Comparison of ENCODE assay signal across 11 cellular contexts in genomic region chr4:664713-665231, GRCh38. TPM values are rescaled to one million over a fixed set of nuclear protein-coding genes. Genes with fewer than 3 reads are reported as not detected.
DNase-seq lines count a peak whose midpoint lies in the region; ATAC-seq, FAIRE-seq and TF ChIP-seq lines count a peak whose summit lies in the region.
"Had no signal": no experiment of that assay in that cellular context is flagged by ENCODE, and none has a peak within 500 bp of the region (broad histone marks: within the 10 kb centered on the region; RNA-seq: fewer than 3 reads in every experiment).

No MANE protein-coding gene starts in this region.

- POLR2A ChIA-PET in GM12878 (lab: Charles Lee): interaction anchor here (1.6 to 1.8 kb wide), 2 partner anchors 8 to 11 kb away, joined by 6 to 9 read pairs; no protein-coding TSS in a partner anchor
- POLR2A ChIA-PET in naive thymus-derived CD8-positive, alpha-beta T cell (lab: Charles Lee): interaction anchor here (0.6 to 3.7 kb wide), 10 partner anchors 9 to 267 kb away, joined by 3 to 58 read pairs (median 3); partner anchors contain the start of genes ATP5ME, GAK, MYL5 and TMEM175

- no TSS peak for BruUV-seq in GM12878 (replicated peaks; lab: Mats Ljungman, UMichigan)

- H3K27ac ChIP-seq in BLaER1 (peak overlapping the region; percentile 96; the same call in 1 of the 2 replicates), GM12878 (ENCODE audit: control insufficient read depth, insufficient read depth) (no peak overlapping the region), esophagus muscularis mucosa (replicated peaks in 1 of 4) (no peak overlapping the region)

- H3K36me3 ChIP-seq in BLaER1 (peaks cover 22% of the 10 kb centered on the region), GM12878 (ENCODE audit: control insufficient read depth in 2 of 2, insufficient read depth in 2 of 2, low read length in 1 of 2) (no peaks in the 10 kb centered on the region), esophagus muscularis mucosa (no peaks in the 10 kb centered on the region)

- H3K27me3 Mint-ChIP-seq in naive thymus-derived CD8-positive, alpha-beta T cell: no peaks in the 10 kb centered on the region

- TF ChIP-seq EP300 in GM12878 (IDR thresholded peaks at IDR 0.05; ENCODE audit: borderline replicate concordance in 1 of 2, control insufficient read depth in 1 of 2, low read depth in 2 of 2, low read length in 2 of 2) (no peak), esophagus muscularis mucosa (IDR thresholded peaks at IDR 0.05) (no peak)

- peaks cover 34% of the 10 kb centered on the region for H3K4me1 ChIP-seq in BLaER1
- no peaks in the 10 kb centered on the region for H3K4me1 ChIP-seq in GM12878 (ENCODE audit: control insufficient read depth, insufficient read depth, low read length)
- H3K4me1 ChIP-seq in esophagus muscularis mucosa: peaks cover 5 to 20% (median 18%) of the 10 kb centered on the region in 4 donors

- ATAC-seq in GM12878: no peak
- no peak for ATAC-seq in naive thymus-derived CD8-positive, alpha-beta T cell
- ATAC-seq in GM18511 (IDR thresholded peaks at IDR 0.05; ENCODE audit: unreplicated experiment): no peak
- ATAC-seq: esophagus mucosa had no signal

- CTCF ChIA-PET in GM12878 (lab: Yijun Ruan, JAX): interaction anchor here (0.8 to 1.1 kb wide), 5 partner anchors 9 to 62 kb away, joined by 3 to 4 read pairs (median 4); partner anchors contain the start of genes ATP5ME and MYL5

- peak overlapping the region; percentile 92 for H3K4me3 ChIP-seq in BLaER1
- peak overlapping the region; percentile 64; the same call in 1 of the 2 replicates for H3K4me3 ChIP-seq in GM12865 (ENCODE audit: low read depth, low read length)
- H3K4me3 ChIP-seq in GM12878: peak overlapping the region; percentile 79; the same call in 1 of the 2 replicates
- H3K4me3 ChIP-seq in esophagus muscularis mucosa: peak overlapping the region in 1 of 4 donors; percentile 57

- FAIRE-seq in GM12878 (lab: Jason Lieb, UNC): no peak
- FAIRE-seq: H54 had no signal

- in situ Hi-C loops in GM12878 (cut with MboI): no loop called here

- no peak overlapping the region for H2AFZ ChIP-seq in GM12878 (ENCODE audit: control insufficient read depth, low read depth, low read length)

- no peaks in the 10 kb centered on the region for H3K9me3 ChIP-seq in BLaER1
- H3K9me3 ChIP-seq in GM12878 (replicated peaks; ENCODE audit: control insufficient read depth, insufficient read depth, low read length): no peaks in the 10 kb centered on the region; the same call in 2 of the 3 replicates
- no peaks in the 10 kb centered on the region for H3K9me3 ChIP-seq in esophagus muscularis mucosa

- RAD21 ChIA-PET in GM12878 (lab: Charles Lee; ENCODE audit: unreplicated experiment): interaction anchor here (1.4 kb wide), 1 partner anchor 11 kb away, joined by 5 read pairs; no protein-coding TSS in a partner anchor

- peaks cover 0 to 5% (median 4%) of the 10 kb centered on the region in 3 donors for H3K36me3 Mint-ChIP-seq in naive thymus-derived CD8-positive, alpha-beta T cell

- peaks cover 11 to 34% (median 17%) of the 10 kb centered on the region in 4 donors for H3K4me1 Mint-ChIP-seq in naive thymus-derived CD8-positive, alpha-beta T cell

- TF ChIP-seq CTCF in GM12865 (IDR thresholded peaks at IDR 0.05; ENCODE audit: insufficient read depth, low read depth, low read length, missing control alignments): no peak
- TF ChIP-seq CTCF in GM12878 (IDR thresholded peaks at IDR 0.05 in 2 of 3, conservative IDR thresholded peaks at IDR 0.05 in 1 of 3; ENCODE audit: control insufficient read depth in 2 of 3, extremely low read depth in 1 of 3, insufficient read depth in 1 of 3, low read depth in 3 of 3, low read length in 3 of 3): no peak
- TF ChIP-seq CTCF in esophagus muscularis mucosa (IDR thresholded peaks at IDR 0.05): no peak

- no peak for TF ChIP-seq RAD21 in GM12878 (IDR thresholded peaks at IDR 0.05; ENCODE audit: insufficient read depth, low read depth, low read length)

- no peaks in the 10 kb centered on the region for H3K9me3 Mint-ChIP-seq in naive thymus-derived CD8-positive, alpha-beta T cell

- H4K20me1 ChIP-seq in BLaER1: no peaks in the 10 kb centered on the region
- H4K20me1 ChIP-seq in GM12878 (ENCODE audit: control insufficient read depth, insufficient read depth): no peaks in the 10 kb centered on the region

- no peak for TF ChIP-seq POLR2A in GM12878 (IDR thresholded peaks at IDR 0.05; ENCODE audit: low read depth, low read length)
- TF ChIP-seq POLR2A in esophagus muscularis mucosa (IDR thresholded peaks at IDR 0.05; ENCODE audit: low read depth): no peak

- H3K27ac Mint-ChIP-seq in naive thymus-derived CD8-positive, alpha-beta T cell: peak overlapping the region; percentile 68 to 95 (median 91)

- no peak for DNase-seq in GM12865 (ENCODE audit: low read depth)
- no peak for DNase-seq in GM12878 (ENCODE audit: low read depth, low spot score)
- peak in 2 of 10 donors; percentile 1 to 6 for DNase-seq in naive thymus-derived CD8-positive, alpha-beta T cell
- DNase-seq in esophagus muscularis mucosa (ENCODE audit: extremely low spot score): no peak
- no peak for DNase-seq in NCI-H2171 (lab: John Stamatoyannopoulos, UW)
- no peak for DNase-seq in T1000 (lab: John Stamatoyannopoulos, UW)
- DNase-seq: Calu3 had no signal

- H3K9ac ChIP-seq in BLaER1: no peak overlapping the region
- H3K9ac ChIP-seq in GM12878 (ENCODE audit: control insufficient read depth, insufficient read depth, low read length): no peak overlapping the region

- SMC1A ChIA-PET in GM12878 (lab: Charles Lee; ENCODE audit: uncharacterized antibody, unreplicated experiment): interaction anchor here (0.9 to 1.3 kb wide), 2 partner anchors 61 to 114 kb away, joined by 3 to 4 read pairs; no protein-coding TSS in a partner anchor

- H3K79me2 ChIP-seq in GM12878 (ENCODE audit: control insufficient read depth, insufficient read depth, low read length): peaks cover 3% of the 10 kb centered on the region

- intact Hi-C loops in GM12878 (cut with micrococcal nuclease; ENCODE audit: unreplicated experiment): no loop called here
- intact Hi-C loops in esophagus muscularis mucosa (cut with DNase I): no loop called here

- H3K4me2 ChIP-seq in BLaER1 (peak overlapping the region; percentile 91), GM12878 (ENCODE audit: control insufficient read depth, insufficient read depth) (peak overlapping the region; percentile 49; the same call in 1 of the 2 replicates)

- H3K4me3 Mint-ChIP-seq in naive thymus-derived CD8-positive, alpha-beta T cell: peak overlapping the region; percentile 80 to 93 (median 86)

- WGBS in GM12878 (ENCODE audit: insufficient coverage, insufficient replicate concordance, low lambda C conversion rate, missing lambda C conversion rate): 89% methylated on average over 18 of the region's 24 CpGs
- WGBS in esophagus muscularis mucosa: 96% methylated on average over 22 of the region's 24 CpGs

- H3K27me3 ChIP-seq in BLaER1 (no peaks in the 10 kb centered on the region), GM12878 (replicated peaks in 1 of 2; ENCODE audit: control insufficient read depth in 2 of 2, insufficient read depth in 2 of 2, low read length in 1 of 2) (no peaks in the 10 kb centered on the region), esophagus muscularis mucosa (peaks cover 0 to 33% (median 0%) of the 10 kb centered on the region in 4 donors)

RNA-seq across cellular contexts. Expression of gene ATP5ME, which starts 9.3 kb away (rescaled TPM):
- 11.1 and 11.3 TPM in 2 replicates for total RNA-seq in GM12878 (2013; cell fraction: nucleolus; rRNA removed)
- 406 and 453 TPM in 2 replicates for total RNA-seq in GM12878 (2014; rRNA removed)
- 565 and 627 TPM in 2 replicates for total RNA-seq in GM12878 (2014; rRNA removed; fragmentation: Illumina TruSeq; extraction: Trizol)
- 279 and 323 TPM in 2 replicates for total RNA-seq in GM12878 (2021)
- polyA plus RNA-seq in GM12878 (2011; ENCODE audit: low read depth): 98.1 TPM
- polyA plus RNA-seq in GM12878 (2011; rRNA removed): 350 and 373 TPM in 2 replicates
- polyA plus RNA-seq in GM12878 (2011; cell fraction: cytosol; rRNA removed): 609 and 754 TPM in 2 replicates
- polyA plus RNA-seq in GM12878 (2011; cell fraction: nucleus; rRNA removed): 195 and 199 TPM in 2 replicates
- polyA plus RNA-seq in GM12878 (2012): 765 and 1,112 TPM in 2 replicates
- 77.3 and 359 TPM in 2 replicates for polyA plus RNA-seq in GM12878 (2014; fragmentation: Illumina TruSeq; extraction: Trizol)
- polyA plus RNA-seq in GM12878 (2014; fragmentation: Nextera tagmentation; extraction: Ambion mirVana): 1,000 to 10,000 TPM; 1,956 to 2,374 TPM
- 388 and 500 TPM in 2 replicates for polyA plus RNA-seq in GM12878 (2014; rRNA removed)
- 1,000 to 10,000 TPM in 1 of 2 experiments, 100 to 1,000 TPM in 1; 997 to 1,034 TPM for polyA plus RNA-seq in GM12878 (2016; fragmentation: Nextera tagmentation; extraction: Ambion mirVana)
- 105 and 133 TPM in 2 replicates for polyA minus RNA-seq in GM12878 (2011; rRNA and poly(A)+ RNA removed)
- polyA minus RNA-seq in GM12878 (2011; cell fraction: cytosol; rRNA and poly(A)+ RNA removed): 46.8 and 58.4 TPM in 2 replicates
- polyA minus RNA-seq in GM12878 (2011; cell fraction: nucleus; rRNA and poly(A)+ RNA removed): 24.5 and 32.9 TPM in 2 replicates
- 100 to 1,000 TPM; 146 to 155 TPM for total RNA-seq in naive thymus-derived CD8-positive, alpha-beta T cell
- polyA plus RNA-seq in naive thymus-derived CD8-positive, alpha-beta T cell: 100 to 1,000 TPM; 420 to 468 (median 462) TPM
- total RNA-seq in esophagus muscularis mucosa: 100 to 1,000 TPM; 111 to 224 (median 154) TPM

RNA-seq across cellular contexts. Expression of gene MYL5, which starts 9.6 kb away (rescaled TPM):
- 31.7 and 32.8 TPM in 2 replicates for total RNA-seq in GM12878 (2013; cell fraction: nucleolus; rRNA removed)
- total RNA-seq in GM12878 (2014; rRNA removed): 7.5 and 10.8 TPM in 2 replicates
- 5.9 and 7.0 TPM in 2 replicates for total RNA-seq in GM12878 (2014; rRNA removed; fragmentation: Illumina TruSeq; extraction: Trizol)
- total RNA-seq in GM12878 (2021): 12.0 and 13.8 TPM in 2 replicates
- polyA plus RNA-seq in GM12878 (2011; ENCODE audit: low read depth): 15.5 TPM
- 8.2 and 13.6 TPM in 2 replicates for polyA plus RNA-seq in GM12878 (2011; rRNA removed)
- 11.3 and 13.3 TPM in 2 replicates for polyA plus RNA-seq in GM12878 (2011; cell fraction: cytosol; rRNA removed)
- polyA plus RNA-seq in GM12878 (2011; cell fraction: nucleus; rRNA removed): 42.0 and 46.7 TPM in 2 replicates
- 22.6 and 23.9 TPM in 2 replicates for polyA plus RNA-seq in GM12878 (2012)
- polyA plus RNA-seq in GM12878 (2014; fragmentation: Illumina TruSeq; extraction: Trizol): 3.3 and 6.1 TPM in 2 replicates
- 1 to 10 TPM; 1.2 to 3.9 TPM for polyA plus RNA-seq in GM12878 (2014; fragmentation: Nextera tagmentation; extraction: Ambion mirVana)
- 8.7 and 11.9 TPM in 2 replicates for polyA plus RNA-seq in GM12878 (2014; rRNA removed)
- polyA plus RNA-seq in GM12878 (2016; fragmentation: Nextera tagmentation; extraction: Ambion mirVana): 1 to 10 TPM; 6.6 to 7.8 TPM
- 5.0 and 11.4 TPM in 2 replicates for polyA minus RNA-seq in GM12878 (2011; rRNA and poly(A)+ RNA removed)
- 3.4 and 5.7 TPM in 2 replicates for polyA minus RNA-seq in GM12878 (2011; cell fraction: cytosol; rRNA and poly(A)+ RNA removed)
- 16.8 and 27.2 TPM in 2 replicates for polyA minus RNA-seq in GM12878 (2011; cell fraction: nucleus; rRNA and poly(A)+ RNA removed)
- 10 to 100 TPM; 34.9 to 35.6 TPM for total RNA-seq in naive thymus-derived CD8-positive, alpha-beta T cell
- polyA plus RNA-seq in naive thymus-derived CD8-positive, alpha-beta T cell: 10 to 100 TPM in 1 of 3 donors, 1 to 10 TPM in 2; 3.1 to 13.9 (median 7.5) TPM
- total RNA-seq in esophagus muscularis mucosa: 1 to 10 TPM; 7.9 to 9.9 (median 9.6) TPM

RNA-seq across cellular contexts. Expression of gene SLC49A3, which starts 24.2 kb away (rescaled TPM):
- total RNA-seq in GM12878 (2013; cell fraction: nucleolus; rRNA removed): not detected in 2 replicates
- total RNA-seq in GM12878 (2014; rRNA removed) (0.17 and 0.22 TPM in 2 replicates), GM12878 (2014; rRNA removed; fragmentation: Illumina TruSeq; extraction: Trizol) (not detected in 2 replicates), GM12878 (2021) (0.74 and 0.85 TPM in 2 replicates), esophagus muscularis mucosa (1 to 10 TPM; 5.5 to 9.4 (median 7.6) TPM)
- not detected for polyA plus RNA-seq in GM12878 (2011; ENCODE audit: low read depth)
- polyA plus RNA-seq in GM12878 (2011; rRNA removed) (not detected in 2 replicates), GM12878 (2014; fragmentation: Illumina TruSeq; extraction: Trizol) (0.09 TPM in 1 of 2 replicates, not detected in the other), GM12878 (2014; fragmentation: Nextera tagmentation; extraction: Ambion mirVana) (not detected), GM12878 (2014; rRNA removed) (0.09 and 0.24 TPM in 2 replicates), GM12878 (2016; fragmentation: Nextera tagmentation; extraction: Ambion mirVana) (under 1 TPM; 0.14 to 0.19 TPM)
- polyA plus RNA-seq in GM12878 (2011; cell fraction: cytosol; rRNA removed): not detected in 2 replicates
- polyA plus RNA-seq in GM12878 (2011; cell fraction: nucleus; rRNA removed): not detected in 2 replicates
- polyA plus RNA-seq in GM12878 (2012): 0.60 and 0.62 TPM in 2 replicates
- not detected in 2 replicates for polyA minus RNA-seq in GM12878 (2011; rRNA and poly(A)+ RNA removed)
- not detected in 2 replicates for polyA minus RNA-seq in GM12878 (2011; cell fraction: cytosol; rRNA and poly(A)+ RNA removed)
- not detected in 2 replicates for polyA minus RNA-seq in GM12878 (2011; cell fraction: nucleus; rRNA and poly(A)+ RNA removed)
- total RNA-seq in naive thymus-derived CD8-positive, alpha-beta T cell: 1 to 10 TPM; 2.0 to 3.7 TPM
- under 1 TPM in 2 of 3 donors, not detected in 1; 0.30 to 0.38 TPM for polyA plus RNA-seq in naive thymus-derived CD8-positive, alpha-beta T cell

RNA-seq across cellular contexts. Expression of gene PDE6B, which starts 39.4 kb away (rescaled TPM):
- not detected in 2 replicates for total RNA-seq in GM12878 (2013; cell fraction: nucleolus; rRNA removed)
- total RNA-seq in GM12878 (2014; rRNA removed) (4.5 and 6.4 TPM in 2 replicates), GM12878 (2014; rRNA removed; fragmentation: Illumina TruSeq; extraction: Trizol) (4.8 and 6.1 TPM in 2 replicates), GM12878 (2021) (3.5 and 5.6 TPM in 2 replicates), esophagus muscularis mucosa (1 to 10 TPM; 2.2 to 5.8 (median 4.4) TPM)
- polyA plus RNA-seq in GM12878 (2011; ENCODE audit: low read depth): 3.9 TPM
- polyA plus RNA-seq in GM12878 (2011; rRNA removed) (1.8 and 3.6 TPM in 2 replicates), GM12878 (2014; fragmentation: Illumina TruSeq; extraction: Trizol) (1.9 and 4.3 TPM in 2 replicates), GM12878 (2014; fragmentation: Nextera tagmentation; extraction: Ambion mirVana) (1 to 10 TPM; 2.6 to 4.1 TPM), GM12878 (2014; rRNA removed) (3.5 and 4.5 TPM in 2 replicates), GM12878 (2016; fragmentation: Nextera tagmentation; extraction: Ambion mirVana) (1 to 10 TPM; 3.1 to 6.4 TPM)
- polyA plus RNA-seq in GM12878 (2011; cell fraction: cytosol; rRNA removed): 3.9 TPM in 2 replicates
- 1.6 and 2.3 TPM in 2 replicates for polyA plus RNA-seq in GM12878 (2011; cell fraction: nucleus; rRNA removed)
- polyA plus RNA-seq in GM12878 (2012): 9.1 and 13.2 TPM in 2 replicates
- polyA minus RNA-seq in GM12878 (2011; rRNA and poly(A)+ RNA removed): 4.1 and 4.5 TPM in 2 replicates
- polyA minus RNA-seq in GM12878 (2011; cell fraction: cytosol; rRNA and poly(A)+ RNA removed): 3.5 and 4.1 TPM in 2 replicates
- 0.24 and 2.0 TPM in 2 replicates for polyA minus RNA-seq in GM12878 (2011; cell fraction: nucleus; rRNA and poly(A)+ RNA removed)
- total RNA-seq in naive thymus-derived CD8-positive, alpha-beta T cell: 10 to 100 TPM; 20.7 to 24.7 TPM
- polyA plus RNA-seq in naive thymus-derived CD8-positive, alpha-beta T cell: 10 to 100 TPM; 21.5 to 26.3 (median 25.4) TPM
- total RNA-seq: Calu3 had no signal

RNA-seq across cellular contexts. Expression of gene PCGF3, which starts 40.9 kb away (rescaled TPM):
- 137 and 138 TPM in 2 replicates for total RNA-seq in GM12878 (2013; cell fraction: nucleolus; rRNA removed)
- 21.1 and 21.7 TPM in 2 replicates for total RNA-seq in GM12878 (2014; rRNA removed)
- total RNA-seq in GM12878 (2014; rRNA removed; fragmentation: Illumina TruSeq; extraction: Trizol): 15.0 and 15.4 TPM in 2 replicates
- total RNA-seq in GM12878 (2021): 35.4 and 35.8 TPM in 2 replicates
- 19.4 TPM for polyA plus RNA-seq in GM12878 (2011; ENCODE audit: low read depth)
- 43.8 and 45.9 TPM in 2 replicates for polyA plus RNA-seq in GM12878 (2011; rRNA removed)
- 43.1 and 49.1 TPM in 2 replicates for polyA plus RNA-seq in GM12878 (2011; cell fraction: cytosol; rRNA removed)
- 236 and 252 TPM in 2 replicates for polyA plus RNA-seq in GM12878 (2011; cell fraction: nucleus; rRNA removed)
- 22.8 and 29.1 TPM in 2 replicates for polyA plus RNA-seq in GM12878 (2012)
- 11.9 and 15.6 TPM in 2 replicates for polyA plus RNA-seq in GM12878 (2014; fragmentation: Illumina TruSeq; extraction: Trizol)
- polyA plus RNA-seq in GM12878 (2014; fragmentation: Nextera tagmentation; extraction: Ambion mirVana): 1 to 10 TPM; 2.2 to 4.5 TPM
- polyA plus RNA-seq in GM12878 (2014; rRNA removed): 33.2 and 40.5 TPM in 2 replicates
- 10 to 100 TPM; 14.3 to 16.2 TPM for polyA plus RNA-seq in GM12878 (2016; fragmentation: Nextera tagmentation; extraction: Ambion mirVana)
- 54.2 and 58.7 TPM in 2 replicates for polyA minus RNA-seq in GM12878 (2011; rRNA and poly(A)+ RNA removed)
- polyA minus RNA-seq in GM12878 (2011; cell fraction: cytosol; rRNA and poly(A)+ RNA removed): 22.6 and 24.6 TPM in 2 replicates
- polyA minus RNA-seq in GM12878 (2011; cell fraction: nucleus; rRNA and poly(A)+ RNA removed): 60.6 and 74.2 TPM in 2 replicates
- total RNA-seq in naive thymus-derived CD8-positive, alpha-beta T cell: 10 to 100 TPM; 45.6 to 49.3 TPM
- 1 to 10 TPM; 3.4 to 4.4 (median 3.9) TPM for polyA plus RNA-seq in naive thymus-derived CD8-positive, alpha-beta T cell
- total RNA-seq in esophagus muscularis mucosa: 10 to 100 TPM; 31.7 to 35.3 (median 34.7) TPM
